ENCODE assay signal across 35 cellular contexts in the genomic region with DNA sequence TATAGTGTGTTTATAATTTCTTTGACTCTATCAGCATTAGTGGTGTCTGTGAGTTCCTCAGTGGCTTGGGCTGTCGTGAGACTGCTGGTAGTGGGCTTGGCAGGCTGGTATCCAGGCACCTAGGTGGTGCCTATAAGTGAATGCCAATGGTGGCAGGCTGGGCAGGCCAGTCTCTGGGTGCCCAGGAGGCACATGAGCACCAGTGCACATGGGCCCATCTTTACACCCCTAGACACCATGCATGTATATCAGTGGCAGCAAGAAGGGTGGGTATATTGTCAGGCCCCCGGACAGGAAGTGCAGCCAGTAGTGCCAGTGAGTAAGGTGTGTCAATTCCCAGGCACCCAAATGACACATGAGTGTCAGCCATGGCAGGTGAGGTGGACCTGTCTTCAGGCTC.
"Had no signal": no experiment of that assay in that cellular context is flagged by ENCODE, and none has a peak within 500 bp of the region (broad histone marks: within the 10 kb centered on the region; RNA-seq: fewer than 3 reads in every experiment).

No MANE protein-coding gene starts in this region.

- DNase-seq: Kasumi-1, MG63, MM.1S, MV-4-11, NCI-H1048, NCI-H1092, NCI-H1092 treated with DMSO at 0.1 percent for 48 hours, NCI-H1105, NCI-H1105 treated with DMSO at 0.1 percent for 48 hours, NCI-H1417, NCI-H1417 treated with DMSO at 0.1 percent for 48 hours, NCI-H1436, NCI-H1436 treated with DMSO at 0.1 percent for 48 hours, NCI-H146, NCI-H1694, NCI-H1694 treated with DMSO at 0.1 percent for 48 hours, NCI-H187, NCI-H187 treated with DMSO at 0.1 percent for 48 hours, NCI-H1930, NCI-H2029, NCI-H2029 treated with DMSO at 0.1 percent for 48 hours, NCI-H2081, NCI-H2081 treated with DMSO at 0.1 percent for 48 hours, NCI-H2107, NCI-H2171, NCI-H2171 treated with DMSO at 0.1 percent for 48 hours, NCI-H2227 treated with DMSO at 0.1 percent for 48 hours, NCI-H226, NCI-H345, NCI-H446, NCI-H446 treated with DMSO at 0.1 percent for 48 hours, NCI-H510A, NCI-H510A treated with DMSO at 0.1 percent for 48 hours, NCI-H524, NCI-H524 treated with DMSO at 0.1 percent for 48 hours had no signal

- H3K27me3 ChIP-seq: MG63 had no signal

- H3K36me3 ChIP-seq: MG63 had no signal

- H3K4me3 ChIP-seq: MG63 had no signal

- H3K9me3 ChIP-seq: MG63 had no signal
